ENCODE assay signal across 13 cellular contexts in the genomic region with DNA sequence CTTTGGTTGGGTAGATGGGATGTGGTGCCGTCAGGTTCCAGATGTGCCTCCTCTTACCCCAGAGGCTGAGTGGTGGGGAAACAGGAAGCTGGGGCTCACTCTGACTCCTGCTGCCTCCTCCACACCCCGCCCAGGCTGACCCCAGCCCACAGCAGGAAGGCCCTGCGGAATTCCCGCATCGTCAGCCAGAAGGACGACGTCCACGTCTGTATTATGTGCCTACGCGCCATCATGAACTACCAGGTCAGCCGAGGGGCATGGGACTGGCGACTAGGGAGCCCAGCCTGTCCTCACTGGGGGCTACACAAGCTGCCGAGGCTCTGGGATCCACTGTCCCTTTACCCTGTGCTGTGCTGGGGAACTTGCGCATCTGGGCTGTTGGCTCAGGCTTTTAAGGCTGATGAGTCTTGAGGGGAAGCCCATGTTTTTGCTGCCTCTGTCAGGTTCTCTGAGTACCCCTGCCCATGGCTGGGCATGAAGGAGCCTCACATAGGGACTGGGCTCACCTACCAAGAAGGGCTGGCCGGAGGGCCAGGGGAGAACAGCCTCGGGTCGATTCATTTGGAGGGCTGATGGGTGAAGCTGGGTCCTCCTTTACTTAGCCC. TPM values are rescaled to one million over a fixed set of nuclear protein-coding genes. Genes with fewer than 3 reads are reported as not detected.
DNase-seq lines count a peak whose midpoint lies in the region; ATAC-seq and TF ChIP-seq lines count a peak whose summit lies in the region.
"Had no signal": no experiment of that assay in that cellular context is flagged by ENCODE, and none has a peak within 500 bp of the region (broad histone marks: within the 10 kb centered on the region; RNA-seq: fewer than 3 reads in every experiment).

No MANE protein-coding gene starts in this region.

- H3K9me3 ChIP-seq in BLaER1 treated with 17β-estradiol and CSF1 and Interleukin-3, amounts not matched to agents 10 nM and 100 nM (replicated peaks in 1 of 11) = no peaks in the 10 kb centered on the region
- H3K9me3 ChIP-seq in H9 (ENCODE audit: control insufficient read depth, low read depth, low read length) = no peaks in the 10 kb centered on the region
- H3K9me3 ChIP-seq: esophagus muscularis mucosa, sigmoid colon had no signal

- H3K4me2 ChIP-seq in BLaER1 treated with 17β-estradiol and CSF1 and Interleukin-3, amounts not matched to agents 10 nM and 100 nM = peak overlapping the region in 9 of 11 experiments; percentile 15 to 100 (median 98); a peak in 14 of 22 replicates
- no peak overlapping the region for H3K4me2 ChIP-seq in H9 (ENCODE audit: insufficient read depth, insufficient read length, low read length)

- H3K79me1 ChIP-seq in H9 (ENCODE audit: insufficient read depth, low read depth, low read length, poor library complexity, severe bottlenecking) = no peaks in the 10 kb centered on the region

- no peak overlapping the region for H3K4ac ChIP-seq in H9 (ENCODE audit: low read depth, low read length)

- no peak overlapping the region for H4K8ac ChIP-seq in H9 (replicated peaks; ENCODE audit: insufficient read length, low read depth, low read length)

- peak overlapping the region in 1 of 2 experiments; percentile 9; a peak in 1 of 5 replicates for H3K4me3 Mint-ChIP-seq in H9
- no peak overlapping the region for H3K4me3 Mint-ChIP-seq in activated naive CD8-positive, alpha-beta T cell
- no peak overlapping the region for H3K4me3 Mint-ChIP-seq in natural killer cell

- H3K36me3 ChIP-seq in BLaER1 treated with 17β-estradiol and CSF1 and Interleukin-3, amounts not matched to agents 10 nM and 100 nM = peaks cover 78 to 100% (median 96%) of the 10 kb centered on the region in 11 experiments
- H3K36me3 ChIP-seq: sigmoid colon had no signal

- H4K5ac ChIP-seq in H9 (ENCODE audit: insufficient read length, low read depth, low read length) = no peak overlapping the region

- H3K27ac Mint-ChIP-seq in H9 (peak overlapping the region in 1 of 3 experiments; percentile 70; a peak in 1 of 7 replicates), natural killer cell (peak overlapping the region; percentile 86 to 99)
- H3K27ac Mint-ChIP-seq in activated naive CD8-positive, alpha-beta T cell = peak overlapping the region; percentile 81

- WGBS in H9 (ENCODE audit: extremely low coverage, insufficient read length, low lambda C conversion rate) = no CpG with 5 or more reads among the region's 17 CpGs

- peaks cover 22 to 98% (median 92%) of the 10 kb centered on the region in 11 experiments; a peak in 21 of 22 replicates for H4K20me1 ChIP-seq in BLaER1 treated with 17β-estradiol and CSF1 and Interleukin-3, amounts not matched to agents 10 nM and 100 nM
- H4K20me1 ChIP-seq in H9 (ENCODE audit: control insufficient read depth, insufficient read depth, insufficient read length) = no peaks in the 10 kb centered on the region

- H3K4me3 ChIP-seq in BLaER1 treated with 17β-estradiol and CSF1 and Interleukin-3, amounts not matched to agents 10 nM and 100 nM = no peak overlapping the region
- H3K4me3 ChIP-seq: esophagus muscularis mucosa, sigmoid colon had no signal

- peaks cover 14 to 31% of the 10 kb centered on the region in 2 experiments for H3K4me1 Mint-ChIP-seq in H9
- peaks cover 51% of the 10 kb centered on the region for H3K4me1 Mint-ChIP-seq in activated naive CD8-positive, alpha-beta T cell (ENCODE audit: low read depth)
- H3K4me1 Mint-ChIP-seq in natural killer cell = peaks cover 53 to 73% of the 10 kb centered on the region in 2 donors

- H3K9me3 Mint-ChIP-seq in H9 (no peaks in the 10 kb centered on the region; a peak in 2 of 5 replicates), natural killer cell (no peaks in the 10 kb centered on the region)
- no peaks in the 10 kb centered on the region for H3K9me3 Mint-ChIP-seq in activated naive CD8-positive, alpha-beta T cell (ENCODE audit: low read depth)
- H3K9me3 Mint-ChIP-seq: central memory CD8-positive, alpha-beta T cell had no signal

- no peaks in the 10 kb centered on the region for H3K79me2 ChIP-seq in H9 (ENCODE audit: insufficient read depth, low read length)

- no peak overlapping the region for H2AFZ ChIP-seq in H9 (ENCODE audit: low read length)

- H3K4me1 ChIP-seq in BLaER1 treated with 17β-estradiol and CSF1 and Interleukin-3, amounts not matched to agents 10 nM and 100 nM = peaks cover 50 to 58% (median 53%) of the 10 kb centered on the region in 10 experiments
- peaks cover 7% of the 10 kb centered on the region; the same call in 1 of the 2 replicates for H3K4me1 ChIP-seq in H9 (ENCODE audit: insufficient read depth, low read length)

- H4K91ac ChIP-seq in H9 (ENCODE audit: insufficient read length, low read depth, low read length) = no peak overlapping the region

- DNase-seq in H9 (peak; percentile 52), natural killer cell (no peak), NCI-H2227 treated with DMSO at 0.1 percent for 48 hours (lab: John Stamatoyannopoulos, UW) (no peak), NCI-H146 (lab: John Stamatoyannopoulos, UW) (no peak), NCI-H524 treated with DMSO at 0.1 percent for 48 hours (lab: John Stamatoyannopoulos, UW) (no peak)
- DNase-seq: SIG-M5 had no signal

- H3K14ac ChIP-seq in H9 (ENCODE audit: insufficient read depth, low read length) = no peak overlapping the region; the same call in 1 of the 2 replicates

- peaks cover 3% of the 10 kb centered on the region for H3K23me2 ChIP-seq in H9 (ENCODE audit: insufficient read length, low read depth, low read length, poor library complexity, severe bottlenecking)

- no peaks in the 10 kb centered on the region for H3K27me3 ChIP-seq in BLaER1 treated with 17β-estradiol and CSF1 and Interleukin-3, amounts not matched to agents 10 nM and 100 nM
- H3K27me3 ChIP-seq in H9 (ENCODE audit: insufficient read depth, low read length) = peaks cover 4% of the 10 kb centered on the region; the same call in 1 of the 2 replicates

- no peak overlapping the region for H2BK15ac ChIP-seq in H9 (ENCODE audit: low read depth, low read length)

- no peak overlapping the region for H3T11ph ChIP-seq in H9 (ENCODE audit: low read length)

- H3K56ac ChIP-seq in H9 (ENCODE audit: insufficient read length, low read depth, low read length) = no peak overlapping the region

- H3K27ac ChIP-seq in BLaER1 treated with 17β-estradiol and CSF1 and Interleukin-3, amounts not matched to agents 10 nM and 100 nM = peak overlapping the region in 9 of 11 experiments; percentile 19 to 100 (median 53); a peak in 16 of 22 replicates
- H3K27ac ChIP-seq in H9 (ENCODE audit: insufficient read length, low read depth, low read length) = no peak overlapping the region
- H3K27ac ChIP-seq: esophagus muscularis mucosa, sigmoid colon had no signal

- TF ChIP-seq CTCF in H9 (conservative IDR thresholded peaks at IDR 0.05) (no peak; the same call in 1 of the 3 replicates), natural killer cell (IDR thresholded peaks at IDR 0.05) (peak; percentile 35)

- peaks cover 0 to 4% (median 0%) of the 10 kb centered on the region in 3 experiments; a peak in 2 of 7 replicates for H3K36me3 Mint-ChIP-seq in H9 (ENCODE audit: insufficient read depth in 1 of 3, low read depth in 3 of 3)
- peaks cover 5% of the 10 kb centered on the region for H3K36me3 Mint-ChIP-seq in activated naive CD8-positive, alpha-beta T cell
- H3K36me3 Mint-ChIP-seq in natural killer cell = peaks cover 10% of the 10 kb centered on the region

- H3K9ac ChIP-seq in BLaER1 treated with 17β-estradiol and CSF1 and Interleukin-3, amounts not matched to agents 10 nM and 100 nM = peak overlapping the region in 10 of 11 experiments; percentile 11 to 99 (median 33); a peak in 16 of 22 replicates
- H3K9ac ChIP-seq in H9 (ENCODE audit: extremely low read depth, insufficient read length, low read length) = no peak overlapping the region

- peaks cover 50% of the 10 kb centered on the region for H3K27me3 Mint-ChIP-seq in H9 (ENCODE audit: low read depth)
- H3K27me3 Mint-ChIP-seq in activated naive CD8-positive, alpha-beta T cell = no peaks in the 10 kb centered on the region
- no peaks in the 10 kb centered on the region for H3K27me3 Mint-ChIP-seq in natural killer cell (ENCODE audit: low read depth in 2 of 2)
- H3K27me3 Mint-ChIP-seq: central memory CD8-positive, alpha-beta T cell had no signal

- H3K18ac ChIP-seq in H9 (ENCODE audit: insufficient read length, low read depth, low read length) = no peak overlapping the region

- H2BK5ac ChIP-seq in H9 (ENCODE audit: insufficient read length, low read length) = no peak overlapping the region

- no peak overlapping the region for H2BK12ac ChIP-seq in H9 (ENCODE audit: insufficient read length, low read depth, low read length)

- ATAC-seq in natural killer cell (no peak), GM18861 (IDR thresholded peaks at IDR 0.05; ENCODE audit: unreplicated experiment) (no peak)

- no peak overlapping the region for H2AK5ac ChIP-seq in H9 (ENCODE audit: insufficient read length, low read length)

- no peak overlapping the region for H3K23ac ChIP-seq in H9 (ENCODE audit: insufficient read length, low read depth, low read length)

- intact Hi-C loops in natural killer cell (cut with micrococcal nuclease) = no loop called here

- no peak overlapping the region for H2BK20ac ChIP-seq in H9 (ENCODE audit: low read depth, low read length, poor library complexity, severe bottlenecking)

- no peak overlapping the region for H2BK120ac ChIP-seq in H9 (ENCODE audit: low read depth, low read length, poor library complexity, severe bottlenecking)

RNA-seq across cellular contexts. Expression of a gene that starts 14.4 kb away (rescaled TPM):
- 6.3 and 6.9 TPM in 2 replicates for total RNA-seq in H9 (2021)
- 100 to 1,000 TPM; 741 to 836 (median 752) TPM for total RNA-seq in natural killer cell

RNA-seq across cellular contexts. Expression of a gene that starts 25.8 kb away (rescaled TPM):
- total RNA-seq in H9 (2021) (0.42 and 0.81 TPM in 2 replicates), natural killer cell (under 1 TPM in 1 of 3 donors, not detected in 2; 0.43 TPM)
- total RNA-seq: esophagus muscularis mucosa, NCI-H460, sigmoid colon had no signal

Comparison
In these comparisons a context has a peak if more than half of its experiments do, and no peak if none do; other contexts are left out.
1. RNA of a gene that starts 14.4 kb away (total RNA-seq): 741 to 836 TPM in natural killer cell; 6.3 to 6.9 TPM in H9; every median in the first group is over 10 times any median in the second.